ENCODE assay signal across 25 cellular contexts in genomic region chr2:53867773-53868172, GRCh38. TPM values are rescaled to one million over a fixed set of nuclear protein-coding genes. Genes with fewer than 3 reads are reported as not detected.
DNase-seq lines count a peak whose midpoint lies in the region; ATAC-seq, FAIRE-seq and TF ChIP-seq lines count a peak whose summit lies in the region.
"Had no signal": no experiment of that assay in that cellular context is flagged by ENCODE, and none has a peak within 500 bp of the region (broad histone marks: within the 10 kb centered on the region; RNA-seq: fewer than 3 reads in every experiment).

No MANE protein-coding gene starts in this region.

- peaks cover 46% of the 10 kb centered on the region for H3K36me3 Mint-ChIP-seq in Calu3 (ENCODE audit: insufficient read depth, unreplicated experiment)

- H3K4me3 Mint-ChIP-seq in Calu3 (ENCODE audit: low read depth, unreplicated experiment) = no peak overlapping the region
- H3K4me3 Mint-ChIP-seq: B cell; CD4-positive, CD25-positive, alpha-beta regulatory T cell; CD8-positive, alpha-beta T cell; H9 had no signal

- peaks cover 0 to 55% of the 10 kb centered on the region in 2 donors for H3K36me3 ChIP-seq in gastrocnemius medialis

- BruUV-seq in Calu3 (replicated peaks; lab: Mats Ljungman, UMichigan) = no TSS peak

- peaks cover 3 to 35% of the 10 kb centered on the region in 2 donors for H3K4me1 ChIP-seq in gastrocnemius medialis
- H3K4me1 ChIP-seq: BLaER1, Caco-2 had no signal

- H3K9me3 ChIP-seq in gastrocnemius medialis = no peaks in the 10 kb centered on the region
- H3K9me3 ChIP-seq: BLaER1, Caco-2 had no signal

- peak overlapping the region; percentile 50 to 75 (median 59) for H3K27ac ChIP-seq in gastrocnemius medialis
- H3K27ac ChIP-seq: 22Rv1, BLaER1, C4-2B, GM23248 had no signal

- intact Hi-C loops in Calu3 (cut with micrococcal nuclease; ENCODE audit: unreplicated experiment) (no loop called here), gastrocnemius medialis (cut with DNase I; ENCODE audit: low total_unique reads) (no loop called here)

- in situ Hi-C loops in gastrocnemius medialis (cut with MboI; ENCODE audit: low sequenced_read_pairs in 4 of 4) = no loop called here

- no peak for DNase-seq in Calu3
- no peak for DNase-seq in H54 (ENCODE audit: insufficient read length, low spot score)
- peak; percentile 8 for DNase-seq in LHCN-M2 (ENCODE audit: low read depth)
- no peak for DNase-seq in gastrocnemius medialis
- no peak for DNase-seq in activated effector memory CD4-positive, alpha-beta T cell treated with Interleukin-2 at 50 U/mL for 16 hours
- no peak for DNase-seq in DMS53 treated with DMSO at 0.1 percent for 48 hours (lab: John Stamatoyannopoulos, UW; ENCODE audit: unreplicated experiment)
- no peak for DNase-seq in hippocampal formation (lab: John Stamatoyannopoulos, UW)
- DNase-seq: Caco-2; CD4-positive, CD25-positive, alpha-beta regulatory T cell; CD8-positive, alpha-beta T cell; DMS 273 treated with DMSO at 0.1 percent for 48 hours; DMS79 treated with DMSO at 0.1 percent for 48 hours; GF-D8; GM23248; H9 had no signal

- peak; percentile 50 for FAIRE-seq in H54 (lab: Jason Lieb, UNC)
- FAIRE-seq: A204.1, D721Med, GM19239, H1 had no signal

- no peaks in the 10 kb centered on the region for H3K27me3 ChIP-seq in gastrocnemius medialis
- H3K27me3 ChIP-seq: BLaER1 had no signal

- TF ChIP-seq CTCF in Calu3 (IDR thresholded peaks at IDR 0.05; ENCODE audit: unreplicated experiment) = no peak
- TF ChIP-seq CTCF in gastrocnemius medialis (IDR thresholded peaks at IDR 0.05 in 4 of 5, conservative IDR thresholded peaks at IDR 0.05 in 1 of 5) = no peak

- TF ChIP-seq POLR2A in H54 (IDR thresholded peaks at IDR 0.05; ENCODE audit: low read depth, low read length) = no peak
- no peak for TF ChIP-seq POLR2A in gastrocnemius medialis (IDR thresholded peaks at IDR 0.05)

- ATAC-seq in gastrocnemius medialis = no peak
- ATAC-seq: CD8-positive, alpha-beta T cell; HCT116 had no signal

- H3K27ac Mint-ChIP-seq in Calu3 (ENCODE audit: unreplicated experiment) = peak overlapping the region; percentile 58
- H3K27ac Mint-ChIP-seq: B cell; CD8-positive, alpha-beta T cell had no signal

- H3K4me1 Mint-ChIP-seq in Calu3 (ENCODE audit: low read depth, unreplicated experiment) = peaks cover 12% of the 10 kb centered on the region
- H3K4me1 Mint-ChIP-seq: B cell, H9 had no signal

- no peaks in the 10 kb centered on the region for H3K27me3 Mint-ChIP-seq in Calu3 (ENCODE audit: unreplicated experiment)
- H3K27me3 Mint-ChIP-seq: B cell; CD4-positive, CD25-positive, alpha-beta regulatory T cell had no signal

- H3K9me3 Mint-ChIP-seq in Calu3 (ENCODE audit: low read depth, unreplicated experiment) = no peaks in the 10 kb centered on the region
- H3K9me3 Mint-ChIP-seq: CD4-positive, CD25-positive, alpha-beta regulatory T cell; CD8-positive, alpha-beta T cell; H9 had no signal

- H3K4me3 ChIP-seq in gastrocnemius medialis = no peak overlapping the region
- H3K4me3 ChIP-seq: BLaER1, GM23248 had no signal

- CTCF ChIA-PET in Calu3 (lab: Charles Lee) = interaction anchor here (0.6 kb wide), 1 partner anchor 310 kb away, joined by 3 read pairs; no protein-coding TSS in a partner anchor

RNA-seq across cellular contexts. Expression of gene GPR75, which starts 8.0 kb away (rescaled TPM):
- total RNA-seq in Calu3 (2022) (5.4 and 7.5 TPM in 2 replicates), LHCN-M2 (2014; rRNA removed) (0.51 and 0.92 TPM in 2 replicates), gastrocnemius medialis (10 to 100 TPM in 1 of 4 donors, 1 to 10 TPM in 2, under 1 TPM in 1; 0.80 to 19.6 (median 1.3) TPM)
- 0.44 TPM for polyA plus RNA-seq in LHCN-M2 (2012)
- total RNA-seq: G401 had no signal
- polyA plus RNA-seq: CD4-positive, CD25-positive, alpha-beta regulatory T cell had no signal
